ENCODE assay signal across 33 cellular contexts in genomic region chr1:104745875-104746274, GRCh38.
"Had no signal": no experiment of that assay in that cellular context is flagged by ENCODE, and none has a peak within 500 bp of the region (broad histone marks: within the 10 kb centered on the region; RNA-seq: fewer than 3 reads in every experiment).

No MANE protein-coding gene starts in this region.

- H3K9me3 ChIP-seq: adrenal gland, body of pancreas, esophagus muscularis mucosa, heart left ventricle, pancreas, psoas muscle, sigmoid colon, suprapubic skin, tibial artery had no signal

- H3K36me3 Mint-ChIP-seq: activated naive CD8-positive, alpha-beta T cell treated with anti-CD3 and anti-CD28 coated beads for 36 hours; immature natural killer cell; naive thymus-derived CD8-positive, alpha-beta T cell had no signal

- H3K27ac ChIP-seq: adrenal gland, body of pancreas, esophagus muscularis mucosa, foreskin keratinocyte, heart left ventricle, pancreas, psoas muscle, sigmoid colon, suprapubic skin, tibial artery, VCaP had no signal

- H3K4me1 Mint-ChIP-seq: activated naive CD8-positive, alpha-beta T cell treated with anti-CD3 and anti-CD28 coated beads for 36 hours; immature natural killer cell; naive thymus-derived CD8-positive, alpha-beta T cell; neural crest cell had no signal

- H3K36me3 ChIP-seq: adrenal gland, esophagus muscularis mucosa, heart left ventricle, pancreas, sigmoid colon, suprapubic skin, tibial artery had no signal

- H3K4me3 ChIP-seq: adrenal gland, body of pancreas, esophagus muscularis mucosa, heart left ventricle, pancreas, psoas muscle, sigmoid colon, suprapubic skin, tibial artery had no signal

- H3K9me3 Mint-ChIP-seq: neural crest cell had no signal

- FAIRE-seq: colon, kidney, pancreas, small intestine, TTC549 had no signal

- H3K4me1 ChIP-seq: adrenal gland, body of pancreas, esophagus muscularis mucosa, foreskin keratinocyte, heart left ventricle, pancreas, psoas muscle, sigmoid colon, suprapubic skin, tibial artery had no signal

- H3K4me3 Mint-ChIP-seq: activated naive CD4-positive, alpha-beta T cell treated with anti-CD3 and anti-CD28 coated beads for 36 hours; activated naive CD8-positive, alpha-beta T cell treated with anti-CD3 and anti-CD28 coated beads for 36 hours; immature natural killer cell; naive thymus-derived CD8-positive, alpha-beta T cell; neural crest cell had no signal

- H3K27ac Mint-ChIP-seq: activated naive CD4-positive, alpha-beta T cell treated with anti-CD3 and anti-CD28 coated beads for 36 hours; activated naive CD8-positive, alpha-beta T cell treated with anti-CD3 and anti-CD28 coated beads for 36 hours; immature natural killer cell; naive thymus-derived CD8-positive, alpha-beta T cell had no signal

- ATAC-seq: body of pancreas; foreskin keratinocyte; heart left ventricle; left colon; naive thymus-derived CD8-positive, alpha-beta T cell; pancreas; psoas muscle had no signal

- H3K27me3 ChIP-seq: adrenal gland, body of pancreas, esophagus muscularis mucosa, foreskin keratinocyte, heart left ventricle, pancreas, sigmoid colon, suprapubic skin, tibial artery had no signal

- DNase-seq: activated CD4-positive, alpha-beta T cell treated with anti-CD3 and anti-CD28 coated beads for 4 hours; activated CD4-positive, alpha-beta T cell treated with anti-CD3 and anti-CD28 coated beads, Interleukin-2, amount 50 U/mL, for 4 hours; activated effector memory CD4-positive, alpha-beta T cell treated with Interleukin-2 at 50 U/mL for 16 hours; activated naive CD4-positive, alpha-beta T cell treated with anti-CD3 and anti-CD28 coated beads for 36 hours; activated naive CD8-positive, alpha-beta T cell treated with anti-CD3 and anti-CD28 coated beads for 36 hours; activated T-cell treated with anti-CD3 and anti-CD28 coated beads for 4 hours; adrenal gland; aorta; body of pancreas; dermis blood vessel endothelial cell; effector CD4-positive, alpha-beta T cell; foreskin keratinocyte; heart left ventricle; hypothalamus; immature natural killer cell; kidney; left colon; mesenchymal stem cell; naive thymus-derived CD8-positive, alpha-beta T cell; nucleus accumbens; pancreas; psoas muscle; sigmoid colon; small intestine; stimulated activated CD4-positive, alpha-beta T cell treated with anti-CD3 and anti-CD28 coated beads, Interleukin-1b, Interleukin-23, amount 100 ng/mL, for 48 hours; stimulated activated naive CD4-positive, alpha-beta T cell; tibial artery had no signal

- H3K27me3 Mint-ChIP-seq: activated naive CD8-positive, alpha-beta T cell treated with anti-CD3 and anti-CD28 coated beads for 36 hours; naive thymus-derived CD8-positive, alpha-beta T cell had no signal
